1 cellular context compared by ENCODE assay signal in the genomic region with DNA sequence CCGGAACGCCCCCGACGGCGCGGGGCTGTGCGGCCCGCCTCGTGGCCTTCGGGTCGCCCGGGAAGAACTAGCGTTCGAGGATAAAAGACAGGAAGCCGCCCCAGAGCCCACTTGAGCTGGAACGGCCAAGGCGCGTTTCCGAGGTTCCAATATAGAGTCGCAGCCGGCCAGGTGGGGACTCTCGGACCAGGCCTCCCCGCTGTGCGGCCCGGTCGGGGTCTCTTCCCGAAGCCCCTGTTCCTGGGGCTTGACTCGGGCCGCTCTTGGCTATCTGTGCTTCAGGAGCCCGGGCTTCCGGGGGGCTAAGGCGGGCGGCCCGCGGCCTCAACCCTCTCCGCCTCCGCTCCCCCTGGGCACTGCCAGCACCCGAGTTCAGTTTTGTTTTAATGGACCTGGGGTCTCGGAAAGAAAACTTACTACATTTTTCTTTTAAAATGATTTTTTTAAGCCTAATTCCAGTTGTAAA.
TF ChIP-seq lines count a peak whose summit lies in the region.

No MANE protein-coding gene starts in this region.

TF ChIP-seq in K562, 482 proteins besides CTCF, POLR2A, EP300 and RAD21 (continued from another document and continues in another):
- TF ChIP-seq, protein P1, sequence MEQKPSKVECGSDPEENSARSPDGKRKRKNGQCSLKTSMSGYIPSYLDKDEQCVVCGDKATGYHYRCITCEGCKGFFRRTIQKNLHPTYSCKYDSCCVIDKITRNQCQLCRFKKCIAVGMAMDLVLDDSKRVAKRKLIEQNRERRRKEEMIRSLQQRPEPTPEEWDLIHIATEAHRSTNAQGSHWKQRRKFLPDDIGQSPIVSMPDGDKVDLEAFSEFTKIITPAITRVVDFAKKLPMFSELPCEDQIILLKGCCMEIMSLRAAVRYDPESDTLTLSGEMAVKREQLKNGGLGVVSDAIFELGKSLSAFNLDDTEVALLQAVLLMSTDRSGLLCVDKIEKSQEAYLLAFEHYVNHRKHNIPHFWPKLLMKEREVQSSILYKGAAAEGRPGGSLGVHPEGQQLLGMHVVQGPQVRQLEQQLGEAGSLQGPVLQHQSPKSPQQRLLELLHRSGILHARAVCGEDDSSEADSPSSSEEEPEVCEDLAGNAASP (IDR thresholded peaks at IDR 0.05): no peak
- TF ChIP-seq PHB (CRISPR knock-in tag; IDR thresholded peaks at IDR 0.05): 0 out of 2 replicates have a peak, but pooled peaks have one; percentile 37
- TF ChIP-seq, protein P2, sequence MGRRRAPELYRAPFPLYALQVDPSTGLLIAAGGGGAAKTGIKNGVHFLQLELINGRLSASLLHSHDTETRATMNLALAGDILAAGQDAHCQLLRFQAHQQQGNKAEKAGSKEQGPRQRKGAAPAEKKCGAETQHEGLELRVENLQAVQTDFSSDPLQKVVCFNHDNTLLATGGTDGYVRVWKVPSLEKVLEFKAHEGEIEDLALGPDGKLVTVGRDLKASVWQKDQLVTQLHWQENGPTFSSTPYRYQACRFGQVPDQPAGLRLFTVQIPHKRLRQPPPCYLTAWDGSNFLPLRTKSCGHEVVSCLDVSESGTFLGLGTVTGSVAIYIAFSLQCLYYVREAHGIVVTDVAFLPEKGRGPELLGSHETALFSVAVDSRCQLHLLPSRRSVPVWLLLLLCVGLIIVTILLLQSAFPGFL (CRISPR knock-in tag; IDR thresholded peaks at IDR 0.05): no peak
- TF ChIP-seq DACH1 (IDR thresholded peaks at IDR 0.05; ENCODE audit: partially characterized antibody): no peak
- TF ChIP-seq RNF2 (IDR thresholded peaks at IDR 0.05): no peak; the same call in 1 of the 2 replicates
- TF ChIP-seq, protein P3, sequence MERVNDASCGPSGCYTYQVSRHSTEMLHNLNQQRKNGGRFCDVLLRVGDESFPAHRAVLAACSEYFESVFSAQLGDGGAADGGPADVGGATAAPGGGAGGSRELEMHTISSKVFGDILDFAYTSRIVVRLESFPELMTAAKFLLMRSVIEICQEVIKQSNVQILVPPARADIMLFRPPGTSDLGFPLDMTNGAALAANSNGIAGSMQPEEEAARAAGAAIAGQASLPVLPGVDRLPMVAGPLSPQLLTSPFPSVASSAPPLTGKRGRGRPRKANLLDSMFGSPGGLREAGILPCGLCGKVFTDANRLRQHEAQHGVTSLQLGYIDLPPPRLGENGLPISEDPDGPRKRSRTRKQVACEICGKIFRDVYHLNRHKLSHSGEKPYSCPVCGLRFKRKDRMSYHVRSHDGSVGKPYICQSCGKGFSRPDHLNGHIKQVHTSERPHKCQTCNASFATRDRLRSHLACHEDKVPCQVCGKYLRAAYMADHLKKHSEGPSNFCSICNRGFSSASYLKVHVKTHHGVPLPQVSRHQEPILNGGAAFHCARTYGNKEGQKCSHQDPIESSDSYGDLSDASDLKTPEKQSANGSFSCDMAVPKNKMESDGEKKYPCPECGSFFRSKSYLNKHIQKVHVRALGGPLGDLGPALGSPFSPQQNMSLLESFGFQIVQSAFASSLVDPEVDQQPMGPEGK (CRISPR knock-in tag; IDR thresholded peaks at IDR 0.05; ENCODE audit: borderline replicate concordance): 0 out of 2 replicates have a peak, but pooled peaks have one; percentile 38
- TF ChIP-seq SMAD3 (CRISPR knock-in tag; conservative IDR thresholded peaks at IDR 0.05): no peak
- no peak for TF ChIP-seq CBFB (CRISPR knock-in tag; IDR thresholded peaks at IDR 0.05)
- TF ChIP-seq XRCC3 (IDR thresholded peaks at IDR 0.05): no peak
- no peak for TF ChIP-seq SMARCA5 (IDR thresholded peaks at IDR 0.05)
- no peak for TF ChIP-seq NCOA4 (IDR thresholded peaks at IDR 0.05; ENCODE audit: partially characterized antibody)
- TF ChIP-seq, protein P4, sequence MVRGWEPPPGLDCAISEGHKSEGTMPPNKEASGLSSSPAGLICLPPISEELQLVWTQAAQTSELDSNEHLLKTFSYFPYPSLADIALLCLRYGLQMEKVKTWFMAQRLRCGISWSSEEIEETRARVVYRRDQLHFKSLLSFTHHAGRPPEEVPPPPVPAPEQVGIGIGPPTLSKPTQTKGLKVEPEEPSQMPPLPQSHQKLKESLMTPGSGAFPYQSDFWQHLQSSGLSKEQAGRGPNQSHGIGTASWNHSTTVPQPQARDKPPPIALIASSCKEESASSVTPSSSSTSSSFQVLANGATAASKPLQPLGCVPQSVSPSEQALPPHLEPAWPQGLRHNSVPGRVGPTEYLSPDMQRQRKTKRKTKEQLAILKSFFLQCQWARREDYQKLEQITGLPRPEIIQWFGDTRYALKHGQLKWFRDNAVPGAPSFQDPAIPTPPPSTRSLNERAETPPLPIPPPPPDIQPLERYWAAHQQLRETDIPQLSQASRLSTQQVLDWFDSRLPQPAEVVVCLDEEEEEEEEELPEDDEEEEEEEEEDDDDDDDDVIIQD (CRISPR knock-in tag; IDR thresholded peaks at IDR 0.05): no peak
- TF ChIP-seq ZKSCAN3 (CRISPR knock-in tag; IDR thresholded peaks at IDR 0.05): no peak
- no peak for TF ChIP-seq LARP7 (IDR thresholded peaks at IDR 0.05)
- TF ChIP-seq GTF2E2 (tag; IDR thresholded peaks at IDR 0.05): no peak
- TF ChIP-seq, protein P5, sequence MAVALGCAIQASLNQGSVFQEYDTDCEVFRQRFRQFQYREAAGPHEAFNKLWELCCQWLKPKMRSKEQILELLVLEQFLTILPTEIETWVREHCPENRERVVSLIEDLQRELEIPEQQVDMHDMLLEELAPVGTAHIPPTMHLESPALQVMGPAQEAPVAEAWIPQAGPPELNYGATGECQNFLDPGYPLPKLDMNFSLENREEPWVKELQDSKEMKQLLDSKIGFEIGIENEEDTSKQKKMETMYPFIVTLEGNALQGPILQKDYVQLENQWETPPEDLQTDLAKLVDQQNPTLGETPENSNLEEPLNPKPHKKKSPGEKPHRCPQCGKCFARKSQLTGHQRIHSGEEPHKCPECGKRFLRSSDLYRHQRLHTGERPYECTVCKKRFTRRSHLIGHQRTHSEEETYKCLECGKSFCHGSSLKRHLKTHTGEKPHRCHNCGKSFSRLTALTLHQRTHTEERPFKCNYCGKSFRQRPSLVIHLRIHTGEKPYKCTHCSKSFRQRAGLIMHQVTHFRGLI (CRISPR knock-in tag; IDR thresholded peaks at IDR 0.05): 0 out of 2 replicates have a peak, but pooled peaks have one; percentile 45
- TF ChIP-seq HMG20B (CRISPR knock-in tag; IDR thresholded peaks at IDR 0.05): no peak
- no peak for TF ChIP-seq ZNF184 (CRISPR knock-in tag; IDR thresholded peaks at IDR 0.05)
- TF ChIP-seq, protein P6, sequence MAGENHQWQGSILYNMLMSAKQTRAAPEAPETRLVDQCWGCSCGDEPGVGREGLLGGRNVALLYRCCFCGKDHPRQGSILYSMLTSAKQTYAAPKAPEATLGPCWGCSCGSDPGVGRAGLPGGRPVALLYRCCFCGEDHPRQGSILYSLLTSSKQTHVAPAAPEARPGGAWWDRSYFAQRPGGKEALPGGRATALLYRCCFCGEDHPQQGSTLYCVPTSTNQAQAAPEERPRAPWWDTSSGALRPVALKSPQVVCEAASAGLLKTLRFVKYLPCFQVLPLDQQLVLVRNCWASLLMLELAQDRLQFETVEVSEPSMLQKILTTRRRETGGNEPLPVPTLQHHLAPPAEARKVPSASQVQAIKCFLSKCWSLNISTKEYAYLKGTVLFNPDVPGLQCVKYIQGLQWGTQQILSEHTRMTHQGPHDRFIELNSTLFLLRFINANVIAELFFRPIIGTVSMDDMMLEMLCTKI (IDR thresholded peaks at IDR 0.05; ENCODE audit: partially characterized antibody): no peak
- no peak for TF ChIP-seq DPF2 (IDR thresholded peaks at IDR 0.05)
- no peak for TF ChIP-seq ZNF217 (CRISPR knock-in tag; IDR thresholded peaks at IDR 0.05)
- TF ChIP-seq MIER1 (IDR thresholded peaks at IDR 0.05; ENCODE audit: low read depth): no peak
- TF ChIP-seq, protein P7, sequence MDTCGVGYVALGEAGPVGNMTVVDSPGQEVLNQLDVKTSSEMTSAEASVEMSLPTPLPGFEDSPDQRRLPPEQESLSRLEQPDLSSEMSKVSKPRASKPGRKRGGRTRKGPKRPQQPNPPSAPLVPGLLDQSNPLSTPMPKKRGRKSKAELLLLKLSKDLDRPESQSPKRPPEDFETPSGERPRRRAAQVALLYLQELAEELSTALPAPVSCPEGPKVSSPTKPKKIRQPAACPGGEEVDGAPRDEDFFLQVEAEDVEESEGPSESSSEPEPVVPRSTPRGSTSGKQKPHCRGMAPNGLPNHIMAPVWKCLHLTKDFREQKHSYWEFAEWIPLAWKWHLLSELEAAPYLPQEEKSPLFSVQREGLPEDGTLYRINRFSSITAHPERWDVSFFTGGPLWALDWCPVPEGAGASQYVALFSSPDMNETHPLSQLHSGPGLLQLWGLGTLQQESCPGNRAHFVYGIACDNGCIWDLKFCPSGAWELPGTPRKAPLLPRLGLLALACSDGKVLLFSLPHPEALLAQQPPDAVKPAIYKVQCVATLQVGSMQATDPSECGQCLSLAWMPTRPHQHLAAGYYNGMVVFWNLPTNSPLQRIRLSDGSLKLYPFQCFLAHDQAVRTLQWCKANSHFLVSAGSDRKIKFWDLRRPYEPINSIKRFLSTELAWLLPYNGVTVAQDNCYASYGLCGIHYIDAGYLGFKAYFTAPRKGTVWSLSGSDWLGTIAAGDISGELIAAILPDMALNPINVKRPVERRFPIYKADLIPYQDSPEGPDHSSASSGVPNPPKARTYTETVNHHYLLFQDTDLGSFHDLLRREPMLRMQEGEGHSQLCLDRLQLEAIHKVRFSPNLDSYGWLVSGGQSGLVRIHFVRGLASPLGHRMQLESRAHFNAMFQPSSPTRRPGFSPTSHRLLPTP (IDR thresholded peaks at IDR 0.05; ENCODE audit: borderline replicate concordance, extremely low read depth, insufficient read length): no peak
- TF ChIP-seq FOXK2 (conservative IDR thresholded peaks at IDR 0.05 in 1 of 2, IDR thresholded peaks at IDR 0.05 in 1 of 2; ENCODE audit: low read depth in 2 of 2): no peak
- TF ChIP-seq, protein P8, sequence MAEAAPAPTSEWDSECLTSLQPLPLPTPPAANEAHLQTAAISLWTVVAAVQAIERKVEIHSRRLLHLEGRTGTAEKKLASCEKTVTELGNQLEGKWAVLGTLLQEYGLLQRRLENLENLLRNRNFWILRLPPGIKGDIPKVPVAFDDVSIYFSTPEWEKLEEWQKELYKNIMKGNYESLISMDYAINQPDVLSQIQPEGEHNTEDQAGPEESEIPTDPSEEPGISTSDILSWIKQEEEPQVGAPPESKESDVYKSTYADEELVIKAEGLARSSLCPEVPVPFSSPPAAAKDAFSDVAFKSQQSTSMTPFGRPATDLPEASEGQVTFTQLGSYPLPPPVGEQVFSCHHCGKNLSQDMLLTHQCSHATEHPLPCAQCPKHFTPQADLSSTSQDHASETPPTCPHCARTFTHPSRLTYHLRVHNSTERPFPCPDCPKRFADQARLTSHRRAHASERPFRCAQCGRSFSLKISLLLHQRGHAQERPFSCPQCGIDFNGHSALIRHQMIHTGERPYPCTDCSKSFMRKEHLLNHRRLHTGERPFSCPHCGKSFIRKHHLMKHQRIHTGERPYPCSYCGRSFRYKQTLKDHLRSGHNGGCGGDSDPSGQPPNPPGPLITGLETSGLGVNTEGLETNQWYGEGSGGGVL (CRISPR knock-in tag; IDR thresholded peaks at IDR 0.05): no peak
- peak; percentile 6; the same call in 1 of the 2 replicates for TF ChIP-seq CTBP1 (IDR thresholded peaks at IDR 0.05; ENCODE audit: borderline replicate concordance)
- TF ChIP-seq HEY1 (CRISPR knock-in tag; IDR thresholded peaks at IDR 0.05; ENCODE audit: borderline replicate concordance): no peak
- no peak for TF ChIP-seq KLF16 (IDR thresholded peaks at IDR 0.05)
- no peak for TF ChIP-seq TBL1XR1 (IDR thresholded peaks at IDR 0.05; ENCODE audit: low read length in 2 of 2)
- TF ChIP-seq ZNF696 (CRISPR knock-in tag; conservative IDR thresholded peaks at IDR 0.05): no peak
- TF ChIP-seq ZNF57 (CRISPR knock-in tag; IDR thresholded peaks at IDR 0.05): no peak
- TF ChIP-seq ZNF146 (CRISPR knock-in tag; IDR thresholded peaks at IDR 0.05; ENCODE audit: unreplicated experiment): no peak
- TF ChIP-seq, protein P9, sequence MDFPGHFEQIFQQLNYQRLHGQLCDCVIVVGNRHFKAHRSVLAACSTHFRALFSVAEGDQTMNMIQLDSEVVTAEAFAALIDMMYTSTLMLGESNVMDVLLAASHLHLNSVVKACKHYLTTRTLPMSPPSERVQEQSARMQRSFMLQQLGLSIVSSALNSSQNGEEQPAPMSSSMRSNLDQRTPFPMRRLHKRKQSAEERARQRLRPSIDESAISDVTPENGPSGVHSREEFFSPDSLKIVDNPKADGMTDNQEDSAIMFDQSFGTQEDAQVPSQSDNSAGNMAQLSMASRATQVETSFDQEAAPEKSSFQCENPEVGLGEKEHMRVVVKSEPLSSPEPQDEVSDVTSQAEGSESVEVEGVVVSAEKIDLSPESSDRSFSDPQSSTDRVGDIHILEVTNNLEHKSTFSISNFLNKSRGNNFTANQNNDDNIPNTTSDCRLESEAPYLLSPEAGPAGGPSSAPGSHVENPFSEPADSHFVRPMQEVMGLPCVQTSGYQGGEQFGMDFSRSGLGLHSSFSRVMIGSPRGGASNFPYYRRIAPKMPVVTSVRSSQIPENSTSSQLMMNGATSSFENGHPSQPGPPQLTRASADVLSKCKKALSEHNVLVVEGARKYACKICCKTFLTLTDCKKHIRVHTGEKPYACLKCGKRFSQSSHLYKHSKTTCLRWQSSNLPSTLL (IDR thresholded peaks at IDR 0.05): no peak
- no peak for TF ChIP-seq SMAD1 (IDR thresholded peaks at IDR 0.05; ENCODE audit: low read depth, low read length, partially characterized antibody)
- TF ChIP-seq, protein P10, sequence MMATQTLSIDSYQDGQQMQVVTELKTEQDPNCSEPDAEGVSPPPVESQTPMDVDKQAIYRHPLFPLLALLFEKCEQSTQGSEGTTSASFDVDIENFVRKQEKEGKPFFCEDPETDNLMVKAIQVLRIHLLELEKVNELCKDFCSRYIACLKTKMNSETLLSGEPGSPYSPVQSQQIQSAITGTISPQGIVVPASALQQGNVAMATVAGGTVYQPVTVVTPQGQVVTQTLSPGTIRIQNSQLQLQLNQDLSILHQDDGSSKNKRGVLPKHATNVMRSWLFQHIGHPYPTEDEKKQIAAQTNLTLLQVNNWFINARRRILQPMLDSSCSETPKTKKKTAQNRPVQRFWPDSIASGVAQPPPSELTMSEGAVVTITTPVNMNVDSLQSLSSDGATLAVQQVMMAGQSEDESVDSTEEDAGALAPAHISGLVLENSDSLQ (IDR thresholded peaks at IDR 0.05): no peak
- TF ChIP-seq HDAC6 (IDR thresholded peaks at IDR 0.05; ENCODE audit: low read depth, low read length): no peak
- no peak for TF ChIP-seq HDAC1 (IDR thresholded peaks at IDR 0.05)
- TF ChIP-seq, protein P11, sequence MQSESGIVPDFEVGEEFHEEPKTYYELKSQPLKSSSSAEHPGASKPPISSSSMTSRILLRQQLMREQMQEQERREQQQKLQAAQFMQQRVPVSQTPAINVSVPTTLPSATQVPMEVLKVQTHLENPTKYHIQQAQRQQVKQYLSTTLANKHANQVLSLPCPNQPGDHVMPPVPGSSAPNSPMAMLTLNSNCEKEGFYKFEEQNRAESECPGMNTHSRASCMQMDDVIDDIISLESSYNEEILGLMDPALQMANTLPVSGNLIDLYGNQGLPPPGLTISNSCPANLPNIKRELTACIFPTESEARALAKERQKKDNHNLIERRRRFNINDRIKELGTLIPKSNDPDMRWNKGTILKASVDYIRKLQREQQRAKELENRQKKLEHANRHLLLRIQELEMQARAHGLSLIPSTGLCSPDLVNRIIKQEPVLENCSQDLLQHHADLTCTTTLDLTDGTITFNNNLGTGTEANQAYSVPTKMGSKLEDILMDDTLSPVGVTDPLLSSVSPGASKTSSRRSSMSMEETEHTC (IDR thresholded peaks at IDR 0.05): no peak
- no peak for TF ChIP-seq YY1 (IDR thresholded peaks at IDR 0.05; ENCODE audit: borderline replicate concordance in 1 of 3, control insufficient read depth in 1 of 3, extremely low read depth in 1 of 3, insufficient read depth in 3 of 3, insufficient read length in 1 of 3, insufficient replicate concordance in 2 of 3, low read depth in 1 of 3, low read length in 2 of 3)
- no peak for TF ChIP-seq ZNF79 (CRISPR knock-in tag; IDR thresholded peaks at IDR 0.05; ENCODE audit: low read depth)
- no peak for TF ChIP-seq MYBL2 (IDR thresholded peaks at IDR 0.05; ENCODE audit: low read depth)
- TF ChIP-seq MYBL2 (CRISPR knock-in tag; IDR thresholded peaks at IDR 0.05; ENCODE audit: borderline replicate concordance): no peak
